Comparison of ENCODE assay signal across 11 cellular contexts in genomic region chr7:45157653-45158401, GRCh38. TPM values are rescaled to one million over a fixed set of nuclear protein-coding genes. Genes with fewer than 3 reads are reported as not detected.
DNase-seq lines count a peak whose midpoint lies in the region; ATAC-seq and TF ChIP-seq lines count a peak whose summit lies in the region.
"Had no signal": no experiment of that assay in that cellular context is flagged by ENCODE, and none has a peak within 500 bp of the region (broad histone marks: within the 10 kb centered on the region; RNA-seq: fewer than 3 reads in every experiment).

TSS of gene RAMP3 (plus strand) at chr7:45157791. CDS start at chr7:45157829, 38 bp downstream.

- H3K36me3 ChIP-seq in HUES6 (ENCODE audit: control insufficient read depth, insufficient read depth, low read length): no peaks in the 10 kb centered on the region
- no peaks in the 10 kb centered on the region for H3K36me3 ChIP-seq in right lobe of liver
- H3K36me3 ChIP-seq: pancreas had no signal

- H3K27me3 ChIP-seq in HUES6 (ENCODE audit: control insufficient read depth, insufficient read depth, low read length) (peaks cover 52% of the 10 kb centered on the region), right lobe of liver (no peaks in the 10 kb centered on the region)
- H3K27me3 ChIP-seq: pancreas had no signal

- H3K9me3 Mint-ChIP-seq in stimulated activated memory B cell treated with anti-CD40 and anti-IgM and Interleukin-4, amounts not matched to agents 10 μg/mL and 1 μg/mL and 100 μg/mL, for 72 hours: no peaks in the 10 kb centered on the region
- H3K9me3 Mint-ChIP-seq in activated CD4-positive, alpha-beta T cell treated with anti-CD3 and anti-CD28 coated beads for 36 hours (ENCODE audit: low read depth): no peaks in the 10 kb centered on the region

- H3K9me3 ChIP-seq in HUES6 (ENCODE audit: control insufficient read depth, insufficient read depth, low read depth, low read length): no peaks in the 10 kb centered on the region
- H3K9me3 ChIP-seq in right lobe of liver: no peaks in the 10 kb centered on the region
- H3K9me3 ChIP-seq: pancreas had no signal

- intact Hi-C loops in right lobe of liver (cut with DNase I): loop anchor here (10.0 kb wide), 2 partner anchors 107 to 707 kb away; no protein-coding TSS in a partner anchor
- intact Hi-C loops in activated CD4-positive, alpha-beta T cell treated with anti-CD3 and anti-CD28 coated beads for 36 hours (cut with DNase I, micrococcal nuclease): no loop called here

- peak; percentile 61 for DNase-seq in ecto neural progenitor cell (ENCODE audit: low spot score)
- no peak for DNase-seq in right lobe of liver
- DNase-seq in stimulated activated naive CD4-positive, alpha-beta T cell treated with Interleukin-2 at 50 U/mL for 16 hours (lab: John Stamatoyannopoulos, UW): no peak
- DNase-seq in NCI-H1694 (lab: John Stamatoyannopoulos, UW): no peak
- no peak for DNase-seq in activated CD4-positive, alpha-beta T cell treated with anti-CD3 and anti-CD28 coated beads for 36 hours
- DNase-seq: T-helper 1 cell had no signal

- CTCF ChIA-PET in activated CD4-positive, alpha-beta T cell treated with anti-CD3 and anti-CD28 coated beads for 36 hours (lab: Charles Lee): interaction anchor here (0.8 to 8.2 kb wide), 3 partner anchors 15 to 102 kb away, joined by 3 to 70 read pairs (median 3); no protein-coding TSS in a partner anchor

- no peak within 1 kb of the TSS for H3K9ac ChIP-seq in HUES6 (ENCODE audit: low read length)

- TF ChIP-seq POLR2A in right lobe of liver (IDR thresholded peaks at IDR 0.05): no peak

- no peak within 1 kb of the TSS for H3K27ac ChIP-seq in HUES6 (ENCODE audit: low read depth, low read length)
- peak within 1 kb of the TSS; percentile 0 to 28 (median 11) for H3K27ac ChIP-seq in right lobe of liver
- H3K27ac ChIP-seq: pancreas had no signal

- peak in 3 of 4 donors; percentile 27 to 44 (median 31) for ATAC-seq in right lobe of liver
- peak; percentile 9 for ATAC-seq in stimulated activated memory B cell treated with anti-CD40 and anti-IgM and Interleukin-4, amounts not matched to agents 10 μg/mL and 1 μg/mL and 100 μg/mL, for 72 hours
- no peak for ATAC-seq in HG03457 (IDR thresholded peaks at IDR 0.05; ENCODE audit: unreplicated experiment)
- no peak for ATAC-seq in activated CD4-positive, alpha-beta T cell treated with anti-CD3 and anti-CD28 coated beads for 36 hours
- ATAC-seq: pancreas had no signal

- no peak within 1 kb of the TSS for H3K27ac Mint-ChIP-seq in stimulated activated memory B cell treated with anti-CD40 and anti-IgM and Interleukin-4, amounts not matched to agents 10 μg/mL and 1 μg/mL and 100 μg/mL, for 72 hours
- H3K27ac Mint-ChIP-seq in activated CD4-positive, alpha-beta T cell treated with anti-CD3 and anti-CD28 coated beads for 36 hours: no peak within 1 kb of the TSS

- WGBS in right lobe of liver (ENCODE audit: insufficient coverage, low coverage, low lambda C conversion rate, missing lambda C conversion rate): 26% methylated on average over 6 of the region's 56 CpGs

- no peak within 1 kb of the TSS for H3K4me3 Mint-ChIP-seq in stimulated activated memory B cell treated with anti-CD40 and anti-IgM and Interleukin-4, amounts not matched to agents 10 μg/mL and 1 μg/mL and 100 μg/mL, for 72 hours
- H3K4me3 Mint-ChIP-seq in activated CD4-positive, alpha-beta T cell treated with anti-CD3 and anti-CD28 coated beads for 36 hours: no peak within 1 kb of the TSS

- H3K4me1 ChIP-seq in HUES6 (ENCODE audit: control insufficient read depth, insufficient read depth, low read length): no peaks in the 10 kb centered on the region
- no peaks in the 10 kb centered on the region for H3K4me1 ChIP-seq in right lobe of liver
- H3K4me1 ChIP-seq: pancreas had no signal

- POLR2A ChIA-PET in activated CD4-positive, alpha-beta T cell treated with anti-CD3 and anti-CD28 coated beads for 36 hours (lab: Charles Lee): interaction anchor here (0.5 kb wide), 1 partner anchor 63 kb away, joined by 7 read pairs; no protein-coding TSS in a partner anchor

- H3K4me1 Mint-ChIP-seq in stimulated activated memory B cell treated with anti-CD40 and anti-IgM and Interleukin-4, amounts not matched to agents 10 μg/mL and 1 μg/mL and 100 μg/mL, for 72 hours: peaks cover 18% of the 10 kb centered on the region
- H3K4me1 Mint-ChIP-seq in activated CD4-positive, alpha-beta T cell treated with anti-CD3 and anti-CD28 coated beads for 36 hours: no peaks in the 10 kb centered on the region

- H3K27me3 Mint-ChIP-seq in stimulated activated memory B cell treated with anti-CD40 and anti-IgM and Interleukin-4, amounts not matched to agents 10 μg/mL and 1 μg/mL and 100 μg/mL, for 72 hours: peaks cover 72% of the 10 kb centered on the region
- peaks cover 16% of the 10 kb centered on the region for H3K27me3 Mint-ChIP-seq in activated CD4-positive, alpha-beta T cell treated with anti-CD3 and anti-CD28 coated beads for 36 hours

- no peaks in the 10 kb centered on the region for H3K36me3 Mint-ChIP-seq in stimulated activated memory B cell treated with anti-CD40 and anti-IgM and Interleukin-4, amounts not matched to agents 10 μg/mL and 1 μg/mL and 100 μg/mL, for 72 hours
- no peaks in the 10 kb centered on the region for H3K36me3 Mint-ChIP-seq in activated CD4-positive, alpha-beta T cell treated with anti-CD3 and anti-CD28 coated beads for 36 hours (ENCODE audit: low read depth)

- H3K4me3 ChIP-seq in HUES6 (ENCODE audit: low read depth, low read length): peak within 1 kb of the TSS; percentile 63
- peak within 1 kb of the TSS; percentile 23 to 40 (median 38) for H3K4me3 ChIP-seq in right lobe of liver

- no peak for TF ChIP-seq CTCF in right lobe of liver (IDR thresholded peaks at IDR 0.05)

RNA-seq across cellular contexts. Expression of gene RAMP3, which starts in this region (rescaled TPM):
- total RNA-seq in right lobe of liver: 10 to 100 TPM in 4 of 6 experiments, 1 to 10 TPM in 2; 3.6 to 25.9 (median 23.4) TPM
- not detected for total RNA-seq in activated CD4-positive, alpha-beta T cell treated with anti-CD3 and anti-CD28 coated beads for 36 hours
- total RNA-seq: glomerular endothelial cell had no signal

Comparison
In these comparisons a context has a peak if more than half of its experiments do, and no peak if none do; other contexts are left out.
1. RNA of gene RAMP3 (total RNA-seq): 3.6 to 25.9 TPM in right lobe of liver; not detected in activated CD4-positive, alpha-beta T cell treated with anti-CD3 and anti-CD28 coated beads for 36 hours; every median in the first group is over 4 times any median in the second.
2. ATAC-seq: peak in right lobe of liver (3 of 4) and stimulated activated memory B cell treated with anti-CD40 and anti-IgM and Interleukin-4, amounts not matched to agents 10 μg/mL and 1 μg/mL and 100 μg/mL, for 72 hours (single experiment); none in HG03457 (single experiment) and activated CD4-positive, alpha-beta T cell treated with anti-CD3 and anti-CD28 coated beads for 36 hours (single experiment).
3. intact Hi-C loops: an anchor here in right lobe of liver (10.0 kb wide); none called in activated CD4-positive, alpha-beta T cell treated with anti-CD3 and anti-CD28 coated beads for 36 hours.